ENCODE assay signal across 27 cellular contexts in genomic region chr19:30102239-30102638, GRCh38.
A peak's percentile ranks its signal among the peaks of the same experiment; 100 is the strongest.
DNase-seq lines count a peak whose midpoint lies in the region; ATAC-seq, FAIRE-seq and TF ChIP-seq lines count a peak whose summit lies in the region.
"Had no signal": no experiment of that assay in that cellular context is flagged by ENCODE, and none has a peak within 500 bp of the region (broad histone marks: within the 10 kb centered on the region; RNA-seq: fewer than 3 reads in every experiment).

No MANE protein-coding gene starts in this region.

- H3K4me1 Mint-ChIP-seq in MCF 10A (ENCODE audit: insufficient read depth, unreplicated experiment): no peaks in the 10 kb centered on the region
- H3K4me1 Mint-ChIP-seq: CD14-positive monocyte; CD8-positive, alpha-beta memory T cell had no signal

- H3K27ac ChIP-seq in caudate nucleus (ENCODE audit: low read depth, low read length): peak overlapping the region; percentile 55
- H3K27ac ChIP-seq: A549; BLaER1 treated with 17β-estradiol and CSF1 and Interleukin-3, amounts not matched to agents 10 nM and 100 nM had no signal

- ATAC-seq in GM18502 (IDR thresholded peaks at IDR 0.05; ENCODE audit: poor library complexity, unreplicated experiment) (no peak), GM19395 (IDR thresholded peaks at IDR 0.05; ENCODE audit: unreplicated experiment) (no peak)
- ATAC-seq: A549, GM12878 had no signal

- TF ChIP-seq CTCF in MCF 10A (IDR thresholded peaks at IDR 0.05; ENCODE audit: unreplicated experiment): no peak

- BruUV-seq in MCF 10A (replicated peaks; lab: Mats Ljungman, UMichigan): no TSS peak

- no peaks in the 10 kb centered on the region for H3K36me3 Mint-ChIP-seq in MCF 10A (ENCODE audit: insufficient read depth, unreplicated experiment)
- H3K36me3 Mint-ChIP-seq: CD14-positive monocyte; CD8-positive, alpha-beta memory T cell had no signal

- H3K9me3 Mint-ChIP-seq in MCF 10A (ENCODE audit: unreplicated experiment): peaks cover 8% of the 10 kb centered on the region
- H3K9me3 Mint-ChIP-seq: CD4-positive, alpha-beta T cell; CD8-positive, alpha-beta memory T cell had no signal

- intact Hi-C loops in posterior vena cava (cut with DNase I) (no loop called here), MCF 10A (cut with micrococcal nuclease) (no loop called here)

- H3K27me3 Mint-ChIP-seq in MCF 10A (ENCODE audit: insufficient read depth, unreplicated experiment): no peaks in the 10 kb centered on the region
- H3K27me3 Mint-ChIP-seq: CD4-positive, alpha-beta T cell had no signal

- no peak overlapping the region for H3K27ac Mint-ChIP-seq in MCF 10A (ENCODE audit: low read depth, unreplicated experiment)
- H3K27ac Mint-ChIP-seq: CD4-positive, alpha-beta T cell; HFFc6 had no signal

- DNase-seq in caudate nucleus (lab: John Stamatoyannopoulos, UW) (no peak), frontal cortex (ENCODE audit: low spot score in 2 of 2) (no peak), posterior vena cava (ENCODE audit: low spot score) (peak; percentile 35), superior temporal gyrus (ENCODE audit: extremely low spot score) (peak; percentile 16), MCF 10A (ENCODE audit: unreplicated experiment) (no peak)
- DNase-seq in activated CD4-positive, CD25-positive, alpha-beta regulatory T cell treated with anti-CD3 and anti-CD28 coated beads, Interleukin-2, amount 50 U/mL, for 72 hours: no peak
- DNase-seq: 8988T; ACHN; AML-193; BE2C; CD4-positive, alpha-beta T cell; CD8-positive, alpha-beta memory T cell; DMS 273 treated with DMSO at 0.1 percent for 48 hours; DMS79; EL; GDM1; GOT3; HFFc6 had no signal

- CTCF ChIA-PET in MCF 10A (lab: Yijun Ruan, JAX): no interaction called here

- peak; percentile 24 for FAIRE-seq in frontal cortex (lab: Jason Lieb, UNC)
- FAIRE-seq: A549, D721Med, GM12878, GM18507, H54 had no signal

- POLR2A ChIA-PET in MCF 10A (lab: Yijun Ruan, JAX): no interaction called here

- no peak overlapping the region for H3K4me3 Mint-ChIP-seq in MCF 10A (ENCODE audit: unreplicated experiment)
- H3K4me3 Mint-ChIP-seq: CD14-positive monocyte; CD4-positive, alpha-beta T cell; CD8-positive, alpha-beta memory T cell; HFFc6 had no signal

Comparison
In these comparisons a context has a peak if more than half of its experiments do, and no peak if none do; other contexts are left out.
1. DNase-seq: peak in posterior vena cava (single experiment) and superior temporal gyrus (single experiment); none in caudate nucleus (0 of 61), frontal cortex (0 of 2), activated CD4-positive, CD25-positive, alpha-beta regulatory T cell treated with anti-CD3 and anti-CD28 coated beads, Interleukin-2, amount 50 U/mL, for 72 hours (single experiment) and MCF 10A (single experiment).